Comparison of ENCODE assay signal across 6 cellular contexts in genomic region chr19:55635334-55635717, GRCh38. TPM values are rescaled to one million over a fixed set of nuclear protein-coding genes. Genes with fewer than 3 reads are reported as not detected.
A peak's percentile ranks its signal among the peaks of the same experiment; 100 is the strongest.
DNase-seq lines count a peak whose midpoint lies in the region; ATAC-seq and TF ChIP-seq lines count a peak whose summit lies in the region.

No MANE protein-coding gene starts in this region.

- no peak for TF ChIP-seq POLR2A in uterus (IDR thresholded peaks at IDR 0.05)

- H3K4me1 ChIP-seq in cardiac muscle cell (ENCODE audit: low read depth) (peaks cover 5% of the 10 kb centered on the region), uterus (peaks cover 0 to 27% of the 10 kb centered on the region in 2 donors)

- intact Hi-C loops in Right ventricle myocardium inferior (cut with DNase I) (no loop called here), uterus (cut with DNase I; ENCODE audit: low total_unique reads) (no loop called here)

- no peak for TF ChIP-seq CTCF in cardiac muscle cell (IDR thresholded peaks at IDR 0.05; ENCODE audit: low read depth, low read length)
- TF ChIP-seq CTCF in uterus (IDR thresholded peaks at IDR 0.05): no peak

- no peak for ATAC-seq in Right ventricle myocardium inferior

- peak overlapping the region; percentile 93 for H3K4me3 ChIP-seq in cardiac muscle cell
- peak overlapping the region; percentile 99 for H3K4me3 ChIP-seq in iPS-11a (ENCODE audit: low read depth, low read length)
- peak overlapping the region; percentile 88 to 91 for H3K4me3 ChIP-seq in uterus

- DNase-seq in cardiac muscle cell (ENCODE audit: low read depth in 1 of 2, low spot score in 1 of 2): no peak
- DNase-seq in Right ventricle myocardium inferior (ENCODE audit: missing footprints): no peak
- no peak for DNase-seq in uterus
- no peak for DNase-seq in Kasumi-1 (lab: John Stamatoyannopoulos, UW)
- no peak for DNase-seq in COLO668 (lab: John Stamatoyannopoulos, UW; ENCODE audit: unreplicated experiment)

- H3K27me3 ChIP-seq in cardiac muscle cell (no peaks in the 10 kb centered on the region), uterus (no peaks in the 10 kb centered on the region)

- peak overlapping the region; percentile 96 for H3K27ac ChIP-seq in cardiac muscle cell
- peak overlapping the region; percentile 88 to 98 for H3K27ac ChIP-seq in uterus

- H3K36me3 ChIP-seq in cardiac muscle cell (no peaks in the 10 kb centered on the region), uterus (no peaks in the 10 kb centered on the region)

- H3K9me3 ChIP-seq in cardiac muscle cell (ENCODE audit: low read depth): no peaks in the 10 kb centered on the region
- no peaks in the 10 kb centered on the region for H3K9me3 ChIP-seq in uterus

RNA-seq across cellular contexts. Expression of gene ZNF580, which starts 5.5 kb away (rescaled TPM):
- total RNA-seq in cardiac muscle cell (78.4 and 84.9 TPM in 2 replicates), Right ventricle myocardium inferior (13.2 TPM), uterus (10 to 100 TPM in 3 of 4 donors, 1 to 10 TPM in 1; 4.8 to 69.8 (median 19.1) TPM)
- 104 and 124 TPM in 2 replicates for polyA plus RNA-seq in cardiac muscle cell

RNA-seq across cellular contexts. Expression of gene ZNF581, which starts 8.1 kb away (rescaled TPM):
- total RNA-seq in cardiac muscle cell (28.4 and 42.0 TPM in 2 replicates), Right ventricle myocardium inferior (7.4 TPM), uterus (10 to 100 TPM in 3 of 4 donors, 1 to 10 TPM in 1; 2.8 to 30.3 (median 12.8) TPM)
- 22.3 and 28.7 TPM in 2 replicates for polyA plus RNA-seq in cardiac muscle cell

RNA-seq across cellular contexts. Expression of gene ZNF784, which starts 11.0 kb away (rescaled TPM):
- total RNA-seq in cardiac muscle cell (15.1 and 15.4 TPM in 2 replicates), Right ventricle myocardium inferior (11.1 TPM), uterus (1 to 10 TPM; 4.1 to 9.6 (median 7.4) TPM)
- 13.3 and 14.0 TPM in 2 replicates for polyA plus RNA-seq in cardiac muscle cell

RNA-seq across cellular contexts. Expression of gene CCDC106, which starts 12.7 kb away (rescaled TPM):
- total RNA-seq in cardiac muscle cell (42.4 and 49.2 TPM in 2 replicates), Right ventricle myocardium inferior (17.4 TPM), uterus (10 to 100 TPM in 1 of 4 donors, 1 to 10 TPM in 3; 2.9 to 25.0 (median 6.7) TPM)
- polyA plus RNA-seq in cardiac muscle cell: 40.6 and 43.5 TPM in 2 replicates

RNA-seq across cellular contexts. Expression of gene U2AF2, which starts 19.5 kb away (rescaled TPM):
- 170 and 187 TPM in 2 replicates for total RNA-seq in cardiac muscle cell
- 13.4 and 16.3 TPM in 2 replicates for polyA plus RNA-seq in cardiac muscle cell
- 74.5 TPM for total RNA-seq in Right ventricle myocardium inferior
- 100 to 1,000 TPM in 1 of 4 donors, 10 to 100 TPM in 2, 1 to 10 TPM in 1; 10.0 to 165 (median 58.1) TPM for total RNA-seq in uterus
